15 cellular contexts compared by ENCODE assay signal in the genomic region with DNA sequence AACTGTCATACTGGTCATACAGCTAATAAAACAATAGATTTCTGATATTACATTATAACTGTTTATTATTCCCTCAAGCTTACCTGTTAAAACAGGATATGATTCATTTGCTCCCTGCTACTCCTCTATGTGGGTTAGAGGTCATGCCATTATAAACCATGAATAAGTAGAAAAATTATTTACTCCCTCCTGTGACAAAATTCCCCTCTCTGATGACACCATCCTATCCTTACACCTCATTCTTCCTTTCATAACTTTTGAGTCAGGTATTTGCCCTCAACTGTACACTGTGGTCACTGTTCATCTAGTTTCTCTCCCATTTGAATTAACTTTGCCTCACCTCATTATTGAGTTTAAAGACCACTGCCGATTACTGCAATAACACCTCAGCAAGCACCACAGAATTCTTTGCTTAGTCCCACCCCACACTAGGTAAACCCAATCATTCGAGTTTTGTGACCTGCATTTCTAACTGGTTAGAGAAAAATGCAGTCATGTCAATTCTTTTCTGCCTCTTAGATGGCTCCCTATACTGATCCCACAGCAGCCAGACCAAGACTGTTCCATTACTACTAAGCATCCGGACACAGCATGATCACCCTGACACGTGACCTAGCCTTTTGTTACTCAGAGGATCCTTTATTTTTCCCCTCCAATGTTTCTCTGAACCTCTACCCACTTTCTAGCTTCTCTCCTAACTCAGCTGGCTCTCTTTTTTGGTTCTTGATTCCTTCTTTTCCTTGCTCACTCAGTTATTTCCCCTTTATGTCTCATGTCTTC.
A peak's percentile ranks its signal among the peaks of the same experiment; 100 is the strongest.
DNase-seq lines count a peak whose midpoint lies in the region; ATAC-seq, FAIRE-seq and TF ChIP-seq lines count a peak whose summit lies in the region.
"Had no signal": no experiment of that assay in that cellular context is flagged by ENCODE, and none has a peak within 500 bp of the region (broad histone marks: within the 10 kb centered on the region; RNA-seq: fewer than 3 reads in every experiment).

No MANE protein-coding gene starts in this region.

- H3K9ac ChIP-seq in HepG2 (ENCODE audit: insufficient read depth, low read depth, low read length) (no peak overlapping the region), kidney (ENCODE audit: low read length in 2 of 2) (no peak overlapping the region)
- H3K9ac ChIP-seq: BLaER1 treated with 17β-estradiol and CSF1 and Interleukin-3, amounts not matched to agents 10 nM and 100 nM had no signal

- no peaks in the 10 kb centered on the region for H3K79me2 ChIP-seq in HepG2 (ENCODE audit: insufficient read depth, low read length)

- CTCF ChIA-PET in HepG2 (lab: Yijun Ruan, JAX; ENCODE audit: low intra/inter-chr PET ratio, low total read pairs): no interaction called here
- CTCF ChIA-PET in CD4-positive, alpha-beta T cell (lab: Charles Lee): interaction anchor here (0.6 kb wide), 1 partner anchor 30 kb away, joined by 3 read pairs; no protein-coding TSS in a partner anchor

- no peaks in the 10 kb centered on the region for H3K9me3 Mint-ChIP-seq in CD4-positive, alpha-beta T cell
- H3K9me3 Mint-ChIP-seq: activated naive CD4-positive, alpha-beta T cell treated with anti-CD3 and anti-CD28 coated beads for 36 hours had no signal

- H3K27me3 ChIP-seq in HepG2 (ENCODE audit: control insufficient read depth in 1 of 2, insufficient read depth in 2 of 2, low read length in 2 of 2) (no peaks in the 10 kb centered on the region), aorta (ENCODE audit: control insufficient read depth in 1 of 2, insufficient read depth in 2 of 2, low read length in 1 of 2) (no peaks in the 10 kb centered on the region)
- no peaks in the 10 kb centered on the region for H3K27me3 ChIP-seq in CD4-positive, alpha-beta T cell (ENCODE audit: control insufficient read depth, insufficient read depth, low read length)
- H3K27me3 ChIP-seq: BLaER1 treated with 17β-estradiol and CSF1 and Interleukin-3, amounts not matched to agents 10 nM and 100 nM had no signal

- no peak for TF ChIP-seq EP300 in HepG2 (IDR thresholded peaks at IDR 0.05; ENCODE audit: low read depth in 2 of 2, low read length in 2 of 2)
- no peak for TF ChIP-seq EP300 in HepG2 (CRISPR knock-in tag; IDR thresholded peaks at IDR 0.05; ENCODE audit: borderline replicate concordance)

- no peak for TF ChIP-seq RAD21 in HepG2 (CRISPR knock-in tag; IDR thresholded peaks at IDR 0.05)

- FAIRE-seq in HepG2 (lab: Jason Lieb, UNC) (no peak), kidney (lab: Jason Lieb, UNC) (no peak)

- H3K36me3 ChIP-seq in HepG2 (replicated peaks in 1 of 2; ENCODE audit: control insufficient read depth in 1 of 2, insufficient read depth in 2 of 2, low read length in 2 of 2) (no peaks in the 10 kb centered on the region), aorta (ENCODE audit: control insufficient read depth in 1 of 2, insufficient read depth in 2 of 2, low read length in 1 of 2) (no peaks in the 10 kb centered on the region), kidney (ENCODE audit: control insufficient read depth in 1 of 2, insufficient read depth in 2 of 2, low read length in 2 of 2) (no peaks in the 10 kb centered on the region)
- H3K36me3 ChIP-seq: BLaER1 treated with 17β-estradiol and CSF1 and Interleukin-3, amounts not matched to agents 10 nM and 100 nM had no signal

- no peaks in the 10 kb centered on the region for H3K36me3 Mint-ChIP-seq in CD4-positive, alpha-beta T cell (ENCODE audit: low read depth)

- H3K4me3 ChIP-seq in astrocyte of the spinal cord (ENCODE audit: low read depth, low read length) (no peak overlapping the region), HepG2 (replicated peaks in 1 of 3; ENCODE audit: insufficient read depth in 1 of 3, low read depth in 2 of 3, low read length in 3 of 3) (no peak overlapping the region), aorta (ENCODE audit: low read length in 2 of 2) (no peak overlapping the region), kidney (ENCODE audit: low read length in 2 of 2) (no peak overlapping the region)
- H3K4me3 ChIP-seq: BLaER1 treated with 17β-estradiol and CSF1 and Interleukin-3, amounts not matched to agents 10 nM and 100 nM; smooth muscle cell had no signal

- H3K27ac Mint-ChIP-seq in CD4-positive, alpha-beta T cell: no peak overlapping the region
- H3K27ac Mint-ChIP-seq: activated naive CD4-positive, alpha-beta T cell treated with anti-CD3 and anti-CD28 coated beads for 36 hours had no signal

- H3K9me3 ChIP-seq in HepG2 (ENCODE audit: low read length) (no peaks in the 10 kb centered on the region), aorta (ENCODE audit: control insufficient read depth, low read length) (no peaks in the 10 kb centered on the region), kidney (ENCODE audit: control insufficient read depth in 1 of 2, low read length in 2 of 2) (no peaks in the 10 kb centered on the region)
- no peaks in the 10 kb centered on the region for H3K9me3 ChIP-seq in CD4-positive, alpha-beta T cell (ENCODE audit: control insufficient read depth, low read length)

- 4% methylated on average over 4 of the region's 4 CpGs for whole genome bisulfite sequencing in HepG2 (ENCODE audit: low lambda C conversion rate)
- 82 to 95% methylated on average over 4 of the region's 4 CpGs for WGBS in aorta, 2 donors

- DNase-seq in astrocyte of the spinal cord (ENCODE audit: low read depth, low spot score): peak; percentile 44
- DNase-seq in HepG2 (ENCODE audit: low spot score): no peak
- DNase-seq in aorta: no peak
- DNase-seq in CD4-positive, alpha-beta T cell: no peak
- DNase-seq in kidney: no peak
- DNase-seq: activated CD4-positive, alpha-beta T cell treated with anti-CD3 and anti-CD28 coated beads, Interleukin-2, amount 50 U/mL, for 4 hours; activated naive CD4-positive, alpha-beta T cell treated with anti-CD3 and anti-CD28 coated beads for 36 hours; HCEC 1CT; NCI-H1048; SW 1271 had no signal

- ATAC-seq in GM18508 (IDR thresholded peaks at IDR 0.05; ENCODE audit: insufficient read depth, unreplicated experiment) (peak; percentile 54), HG02884 (IDR thresholded peaks at IDR 0.05; ENCODE audit: unreplicated experiment) (peak; percentile 27), HepG2 (no peak), aorta (ENCODE audit: low FRiP score) (no peak), HG02759 (IDR thresholded peaks at IDR 0.05; ENCODE audit: unreplicated experiment) (no peak)
- no peak for ATAC-seq in CD4-positive, alpha-beta T cell (ENCODE audit: poor library complexity)

- TF ChIP-seq CTCF in astrocyte of the spinal cord (IDR thresholded peaks at IDR 0.05; ENCODE audit: low read depth, low read length) (no peak), HepG2 (CRISPR knock-in tag; IDR thresholded peaks at IDR 0.05) (no peak), kidney (IDR thresholded peaks at IDR 0.05; ENCODE audit: borderline replicate concordance, extremely low read depth, insufficient read depth) (no peak)
- no peak for TF ChIP-seq CTCF in CD4-positive, alpha-beta T cell (IDR thresholded peaks at IDR 0.05)

- no peaks in the 10 kb centered on the region for H4K20me1 ChIP-seq in HepG2 (ENCODE audit: insufficient read depth, low read length)
- H4K20me1 ChIP-seq: BLaER1 treated with 17β-estradiol and CSF1 and Interleukin-3, amounts not matched to agents 10 nM and 100 nM had no signal

- intact Hi-C loops in HepG2 (cut with micrococcal nuclease; ENCODE audit: unreplicated experiment) (no loop called here), aorta (cut with DNase I) (no loop called here), kidney (cut with DNase I) (no loop called here)
- intact Hi-C loops in CD4-positive, alpha-beta T cell (cut with DNase I, micrococcal nuclease): no loop called here

- in situ Hi-C loops in astrocyte of the spinal cord (cut with HindIII; ENCODE audit: low sequenced_read_pairs): no loop called here
- in situ Hi-C loops in HepG2 (cut with HindIII; ENCODE audit: extremely low pct_ligation_motif_present, low pct_unique_long_range_greater_than_20kb): no loop called here

- H3K4me3 Mint-ChIP-seq in CD4-positive, alpha-beta T cell: no peak overlapping the region
- H3K4me3 Mint-ChIP-seq: activated naive CD4-positive, alpha-beta T cell treated with anti-CD3 and anti-CD28 coated beads for 36 hours had no signal

- no peak overlapping the region for H2AFZ ChIP-seq in HepG2 (ENCODE audit: low read length)

- H3K27ac ChIP-seq in HepG2 (ENCODE audit: extremely low read length, insufficient read depth, low read length) (no peak overlapping the region), aorta (ENCODE audit: low read depth in 1 of 2, low read length in 2 of 2) (no peak overlapping the region), kidney (ENCODE audit: low read depth in 2 of 2, low read length in 2 of 2) (peak overlapping the region in 1 of 2 donors; percentile 26)
- no peak overlapping the region for H3K27ac ChIP-seq in CD4-positive, alpha-beta T cell (ENCODE audit: low read depth, low read length)
- H3K27ac ChIP-seq: BLaER1 treated with 17β-estradiol and CSF1 and Interleukin-3, amounts not matched to agents 10 nM and 100 nM had no signal

- no peaks in the 10 kb centered on the region for H3K27me3 Mint-ChIP-seq in CD4-positive, alpha-beta T cell

- TF ChIP-seq POLR2A in HepG2 (IDR thresholded peaks at IDR 0.05; ENCODE audit: insufficient read depth in 1 of 2, low read depth in 2 of 2, low read length in 2 of 2): no peak

- no TSS peak for BruUV-seq in HepG2 (replicated peaks; lab: Mats Ljungman, UMichigan)

- no peaks in the 10 kb centered on the region for H3K4me1 Mint-ChIP-seq in CD4-positive, alpha-beta T cell (ENCODE audit: low read depth)

- H3K4me2 ChIP-seq in HepG2 (ENCODE audit: low read depth, low read length): no peak overlapping the region
- H3K4me2 ChIP-seq: BLaER1 treated with 17β-estradiol and CSF1 and Interleukin-3, amounts not matched to agents 10 nM and 100 nM; smooth muscle cell had no signal

- H3K4me1 ChIP-seq in HepG2 (ENCODE audit: insufficient read depth, low read length): no peaks in the 10 kb centered on the region
- no peaks in the 10 kb centered on the region for H3K4me1 ChIP-seq in aorta (ENCODE audit: control insufficient read depth in 1 of 2, insufficient read depth in 2 of 2, low read length in 2 of 2)
- H3K4me1 ChIP-seq in kidney (ENCODE audit: control insufficient read depth in 1 of 2, insufficient read depth in 1 of 2, low read depth in 1 of 2, low read length in 2 of 2): peaks cover 4 to 8% of the 10 kb centered on the region in 2 donors

- POLR2A ChIA-PET in HepG2 (lab: Yijun Ruan, JAX): no interaction called here
- POLR2A ChIA-PET in CD4-positive, alpha-beta T cell (lab: Charles Lee): no interaction called here

TF ChIP-seq in HepG2, 621 proteins besides CTCF, POLR2A, EP300 and RAD21 (continues in another document):
- TF ChIP-seq, protein P1, sequence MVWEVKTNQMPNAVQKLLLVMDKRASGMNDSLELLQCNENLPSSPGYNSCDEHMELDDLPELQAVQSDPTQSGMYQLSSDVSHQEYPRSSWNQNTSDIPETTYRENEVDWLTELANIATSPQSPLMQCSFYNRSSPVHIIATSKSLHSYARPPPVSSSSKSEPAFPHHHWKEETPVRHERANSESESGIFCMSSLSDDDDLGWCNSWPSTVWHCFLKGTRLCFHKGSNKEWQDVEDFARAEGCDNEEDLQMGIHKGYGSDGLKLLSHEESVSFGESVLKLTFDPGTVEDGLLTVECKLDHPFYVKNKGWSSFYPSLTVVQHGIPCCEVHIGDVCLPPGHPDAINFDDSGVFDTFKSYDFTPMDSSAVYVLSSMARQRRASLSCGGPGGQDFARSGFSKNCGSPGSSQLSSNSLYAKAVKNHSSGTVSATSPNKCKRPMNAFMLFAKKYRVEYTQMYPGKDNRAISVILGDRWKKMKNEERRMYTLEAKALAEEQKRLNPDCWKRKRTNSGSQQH (CRISPR knock-in tag; IDR thresholded peaks at IDR 0.05; ENCODE audit: low read depth): no peak
- no peak for TF ChIP-seq HDAC1 (CRISPR knock-in tag; IDR thresholded peaks at IDR 0.05)

Comparison
In these comparisons a context has a peak if more than half of its experiments do, and no peak if none do; other contexts are left out.
1. ATAC-seq: peak in GM18508 (single experiment) and HG02884 (single experiment); none in HepG2 (single experiment), aorta (single experiment), HG02759 (single experiment) and CD4-positive, alpha-beta T cell (single experiment).